In the genomic region with DNA sequence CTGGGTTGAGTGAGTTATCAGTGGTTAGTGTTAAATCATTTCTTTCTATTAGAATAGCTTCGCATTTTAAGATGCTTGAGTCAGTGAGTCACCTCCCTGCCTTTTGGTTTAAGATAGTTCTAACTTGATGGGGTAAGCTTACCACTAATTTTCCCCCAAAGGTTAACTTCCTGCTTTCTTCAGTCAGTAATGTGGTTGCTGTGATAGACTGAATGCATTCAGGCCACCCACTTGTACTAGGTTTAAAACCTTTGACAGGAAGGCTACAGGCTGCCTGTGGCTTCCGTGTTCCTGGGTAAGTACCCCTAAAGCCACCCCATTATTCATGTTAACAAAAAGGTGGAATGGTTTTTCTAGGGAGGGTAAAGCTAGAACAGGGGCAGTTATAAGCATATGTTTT, we compare ENCODE assay signal across 1 cellular context.
TF ChIP-seq lines count a peak whose summit lies in the region.

No MANE protein-coding gene starts in this region.

TF ChIP-seq in GM12878, 131 proteins besides CTCF, POLR2A, EP300 and RAD21 (continued from another document):
- TF ChIP-seq, protein P1, sequence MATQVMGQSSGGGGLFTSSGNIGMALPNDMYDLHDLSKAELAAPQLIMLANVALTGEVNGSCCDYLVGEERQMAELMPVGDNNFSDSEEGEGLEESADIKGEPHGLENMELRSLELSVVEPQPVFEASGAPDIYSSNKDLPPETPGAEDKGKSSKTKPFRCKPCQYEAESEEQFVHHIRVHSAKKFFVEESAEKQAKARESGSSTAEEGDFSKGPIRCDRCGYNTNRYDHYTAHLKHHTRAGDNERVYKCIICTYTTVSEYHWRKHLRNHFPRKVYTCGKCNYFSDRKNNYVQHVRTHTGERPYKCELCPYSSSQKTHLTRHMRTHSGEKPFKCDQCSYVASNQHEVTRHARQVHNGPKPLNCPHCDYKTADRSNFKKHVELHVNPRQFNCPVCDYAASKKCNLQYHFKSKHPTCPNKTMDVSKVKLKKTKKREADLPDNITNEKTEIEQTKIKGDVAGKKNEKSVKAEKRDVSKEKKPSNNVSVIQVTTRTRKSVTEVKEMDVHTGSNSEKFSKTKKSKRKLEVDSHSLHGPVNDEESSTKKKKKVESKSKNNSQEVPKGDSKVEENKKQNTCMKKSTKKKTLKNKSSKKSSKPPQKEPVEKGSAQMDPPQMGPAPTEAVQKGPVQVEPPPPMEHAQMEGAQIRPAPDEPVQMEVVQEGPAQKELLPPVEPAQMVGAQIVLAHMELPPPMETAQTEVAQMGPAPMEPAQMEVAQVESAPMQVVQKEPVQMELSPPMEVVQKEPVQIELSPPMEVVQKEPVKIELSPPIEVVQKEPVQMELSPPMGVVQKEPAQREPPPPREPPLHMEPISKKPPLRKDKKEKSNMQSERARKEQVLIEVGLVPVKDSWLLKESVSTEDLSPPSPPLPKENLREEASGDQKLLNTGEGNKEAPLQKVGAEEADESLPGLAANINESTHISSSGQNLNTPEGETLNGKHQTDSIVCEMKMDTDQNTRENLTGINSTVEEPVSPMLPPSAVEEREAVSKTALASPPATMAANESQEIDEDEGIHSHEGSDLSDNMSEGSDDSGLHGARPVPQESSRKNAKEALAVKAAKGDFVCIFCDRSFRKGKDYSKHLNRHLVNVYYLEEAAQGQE (IDR thresholded peaks at IDR 0.05; ENCODE audit: low read depth, low read length): no peak
- TF ChIP-seq, protein P2, sequence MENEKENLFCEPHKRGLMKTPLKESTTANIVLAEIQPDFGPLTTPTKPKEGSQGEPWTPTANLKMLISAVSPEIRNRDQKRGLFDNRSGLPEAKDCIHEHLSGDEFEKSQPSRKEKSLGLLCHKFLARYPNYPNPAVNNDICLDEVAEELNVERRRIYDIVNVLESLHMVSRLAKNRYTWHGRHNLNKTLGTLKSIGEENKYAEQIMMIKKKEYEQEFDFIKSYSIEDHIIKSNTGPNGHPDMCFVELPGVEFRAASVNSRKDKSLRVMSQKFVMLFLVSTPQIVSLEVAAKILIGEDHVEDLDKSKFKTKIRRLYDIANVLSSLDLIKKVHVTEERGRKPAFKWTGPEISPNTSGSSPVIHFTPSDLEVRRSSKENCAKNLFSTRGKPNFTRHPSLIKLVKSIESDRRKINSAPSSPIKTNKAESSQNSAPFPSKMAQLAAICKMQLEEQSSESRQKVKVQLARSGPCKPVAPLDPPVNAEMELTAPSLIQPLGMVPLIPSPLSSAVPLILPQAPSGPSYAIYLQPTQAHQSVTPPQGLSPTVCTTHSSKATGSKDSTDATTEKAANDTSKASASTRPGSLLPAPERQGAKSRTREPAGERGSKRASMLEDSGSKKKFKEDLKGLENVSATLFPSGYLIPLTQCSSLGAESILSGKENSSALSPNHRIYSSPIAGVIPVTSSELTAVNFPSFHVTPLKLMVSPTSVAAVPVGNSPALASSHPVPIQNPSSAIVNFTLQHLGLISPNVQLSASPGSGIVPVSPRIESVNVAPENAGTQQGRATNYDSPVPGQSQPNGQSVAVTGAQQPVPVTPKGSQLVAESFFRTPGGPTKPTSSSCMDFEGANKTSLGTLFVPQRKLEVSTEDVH (IDR thresholded peaks at IDR 0.05; ENCODE audit: low read depth, partially characterized antibody): no peak
- TF ChIP-seq MTA3 (IDR thresholded peaks at IDR 0.05; ENCODE audit: borderline replicate concordance, low read length) (no peak), SPI1 (IDR thresholded peaks at IDR 0.05; ENCODE audit: borderline replicate concordance, insufficient read depth, low read depth, low read length) (no peak), EGR1 (IDR thresholded peaks at IDR 0.05; ENCODE audit: borderline replicate concordance in 1 of 2, low read depth in 2 of 2, low read length in 2 of 2) (no peak), TAF1 (IDR thresholded peaks at IDR 0.05; ENCODE audit: borderline replicate concordance, low read depth, low read length) (no peak)
- TF ChIP-seq, protein P3, sequence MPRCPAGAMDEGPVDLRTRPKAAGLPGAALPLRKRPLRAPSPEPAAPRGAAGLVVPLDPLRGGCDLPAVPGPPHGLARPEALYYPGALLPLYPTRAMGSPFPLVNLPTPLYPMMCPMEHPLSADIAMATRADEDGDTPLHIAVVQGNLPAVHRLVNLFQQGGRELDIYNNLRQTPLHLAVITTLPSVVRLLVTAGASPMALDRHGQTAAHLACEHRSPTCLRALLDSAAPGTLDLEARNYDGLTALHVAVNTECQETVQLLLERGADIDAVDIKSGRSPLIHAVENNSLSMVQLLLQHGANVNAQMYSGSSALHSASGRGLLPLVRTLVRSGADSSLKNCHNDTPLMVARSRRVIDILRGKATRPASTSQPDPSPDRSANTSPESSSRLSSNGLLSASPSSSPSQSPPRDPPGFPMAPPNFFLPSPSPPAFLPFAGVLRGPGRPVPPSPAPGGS (IDR thresholded peaks at IDR 0.05; ENCODE audit: borderline replicate concordance, insufficient read depth, low read depth, low read length, poor library complexity, severe bottlenecking): no peak
